In the genomic region with DNA sequence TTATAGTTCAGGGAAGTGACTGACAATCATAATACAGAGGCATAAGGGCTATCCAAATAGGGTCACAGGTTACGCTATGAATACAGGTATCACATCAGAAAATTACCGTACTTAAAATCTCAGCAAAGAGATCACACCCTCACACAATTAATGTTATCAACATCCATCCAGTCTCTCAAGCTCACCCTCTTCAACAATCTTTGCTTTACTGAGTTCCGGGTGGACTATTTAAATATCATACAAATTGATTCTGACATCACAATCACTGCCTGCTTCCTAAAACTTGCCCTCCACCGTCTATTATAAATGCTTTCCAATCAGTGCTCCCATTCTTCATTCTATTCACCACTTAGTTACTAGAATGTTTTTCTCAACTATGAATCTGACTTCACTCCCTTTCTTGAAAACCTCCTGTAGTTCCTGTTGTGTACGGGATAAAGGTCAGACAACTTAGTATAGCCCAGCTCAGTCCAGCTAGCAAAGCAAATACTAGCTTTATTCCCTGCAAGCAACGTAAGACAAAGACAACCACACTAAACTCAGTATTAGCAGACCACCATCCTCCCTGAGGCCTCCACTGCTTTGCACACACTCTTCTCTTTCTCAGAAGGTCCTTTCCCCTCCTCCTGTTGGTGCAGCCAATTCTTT, we compare ENCODE assay signal across 18 cellular contexts.
"Had no signal": no experiment of that assay in that cellular context is flagged by ENCODE, and none has a peak within 500 bp of the region (broad histone marks: within the 10 kb centered on the region; RNA-seq: fewer than 3 reads in every experiment).

No MANE protein-coding gene starts in this region.

- H3K27me3 Mint-ChIP-seq: activated naive CD8-positive, alpha-beta T cell treated with anti-CD3 and anti-CD28 coated beads, Interleukin-2, amount 50 U/mL, for 24 hours; memory B cell had no signal

- H3K4me1 Mint-ChIP-seq: activated naive CD8-positive, alpha-beta T cell treated with anti-CD3 and anti-CD28 coated beads, Interleukin-2, amount 50 U/mL, for 24 hours; memory B cell had no signal

- H3K27ac ChIP-seq: ascending aorta, coronary artery, heart right ventricle, left ventricle myocardium inferior, spleen, upper lobe of right lung had no signal

- H3K4me3 ChIP-seq: ascending aorta, coronary artery, heart right ventricle, left ventricle myocardium inferior, spleen, upper lobe of right lung had no signal

- H3K4me1 ChIP-seq: ascending aorta, left ventricle myocardium inferior, upper lobe of right lung had no signal

- H3K27me3 ChIP-seq: ascending aorta, heart right ventricle, spleen, upper lobe of right lung had no signal

- H3K4me3 Mint-ChIP-seq: activated naive CD8-positive, alpha-beta T cell treated with anti-CD3 and anti-CD28 coated beads, Interleukin-2, amount 50 U/mL, for 24 hours; memory B cell; neural crest cell had no signal

- ATAC-seq: activated naive CD8-positive, alpha-beta T cell treated with anti-CD3 and anti-CD28 coated beads, Interleukin-2, amount 50 U/mL, for 24 hours; heart right ventricle; right cardiac atrium; upper lobe of right lung had no signal

- H3K27ac Mint-ChIP-seq: activated naive CD8-positive, alpha-beta T cell treated with anti-CD3 and anti-CD28 coated beads, Interleukin-2, amount 50 U/mL, for 24 hours; memory B cell had no signal

- H3K9me3 Mint-ChIP-seq: activated naive CD8-positive, alpha-beta T cell treated with anti-CD3 and anti-CD28 coated beads, Interleukin-2, amount 50 U/mL, for 24 hours; neural crest cell had no signal

- H3K9me3 ChIP-seq: ascending aorta, heart right ventricle, left ventricle myocardium inferior, upper lobe of right lung had no signal

- DNase-seq: activated CD4-positive, alpha-beta T cell treated with anti-CD3 and anti-CD28 coated beads for 48 hours; activated naive CD4-positive, alpha-beta T cell treated with Interleukin-2 at 50 U/mL for 16 hours; activated naive CD8-positive, alpha-beta T cell treated with anti-CD3 and anti-CD28 coated beads, Interleukin-2, amount 50 U/mL, for 24 hours; caudate nucleus; effector CD4-positive, alpha-beta T cell; heart right ventricle; left ventricle myocardium inferior; right cardiac atrium; spleen; stimulated activated CD4-positive, alpha-beta T cell treated with anti-CD3 and anti-CD28 coated beads, Interleukin-1b, Interleukin-23, amount 100 ng/mL, for 48 hours; stimulated activated naive CD4-positive, alpha-beta T cell; substantia nigra; T-helper 1 cell; upper lobe of right lung had no signal

- H3K36me3 ChIP-seq: ascending aorta, heart right ventricle, left ventricle myocardium inferior, spleen, upper lobe of right lung had no signal
